Comparison of ENCODE assay signal across 8 cellular contexts in the genomic region with DNA sequence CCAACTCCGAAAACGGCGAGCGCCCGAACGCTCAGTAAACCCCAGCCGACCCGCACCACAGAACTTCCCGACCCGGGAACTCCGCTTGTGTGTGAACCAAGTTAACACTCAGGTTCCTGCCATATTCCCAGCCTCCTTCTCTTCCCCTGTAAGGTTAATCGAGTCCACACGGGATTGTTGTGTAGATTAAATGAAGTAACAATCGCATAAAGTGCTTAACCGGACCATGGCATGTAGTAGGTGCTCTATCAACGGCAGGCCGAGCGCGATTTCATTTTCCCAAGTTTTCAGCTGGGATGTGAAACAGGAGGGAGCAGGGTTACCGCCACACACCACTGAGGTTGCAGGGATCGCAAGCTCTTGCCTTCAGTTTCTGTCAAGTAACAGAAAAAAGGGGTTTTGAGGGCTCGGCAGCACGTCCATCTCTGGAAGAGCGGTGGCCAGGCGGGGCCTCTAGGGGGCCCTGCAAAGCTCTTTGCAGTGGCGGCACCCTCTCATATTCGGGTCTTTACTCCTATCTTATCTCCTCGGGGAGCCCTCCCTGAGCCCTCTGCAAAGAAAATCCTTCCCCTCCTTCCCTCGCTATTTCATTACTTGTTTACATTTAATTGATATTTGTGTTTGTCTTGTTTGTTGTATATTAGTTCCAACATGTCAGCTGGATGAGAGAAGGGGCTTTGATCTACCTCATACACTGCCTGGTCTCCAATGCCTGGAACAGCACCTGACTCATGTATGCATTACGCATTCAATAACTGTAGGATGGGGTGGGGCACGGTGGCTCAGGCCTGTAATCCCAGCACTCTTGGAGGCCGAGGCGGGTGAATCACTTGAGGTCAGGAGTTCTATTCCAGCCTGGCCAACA. TPM values are rescaled to one million over a fixed set of nuclear protein-coding genes. Genes with fewer than 3 reads are reported as not detected.
A peak's percentile ranks its signal among the peaks of the same experiment; 100 is the strongest.
DNase-seq lines count a peak whose midpoint lies in the region; ATAC-seq and TF ChIP-seq lines count a peak whose summit lies in the region.

No MANE protein-coding gene starts in this region.

- H3K27ac ChIP-seq in mesodermal cell (ENCODE audit: low read depth, low read length, severe bottlenecking) (no peak overlapping the region), upper lobe of right lung (no peak overlapping the region)

- DNase-seq in DMS53 (lab: John Stamatoyannopoulos, UW), result peak; percentile 71
- peak; percentile 66 for DNase-seq in HK-2 (ENCODE audit: unreplicated experiment)
- DNase-seq in SKM-1 (lab: John Stamatoyannopoulos, UW; ENCODE audit: unreplicated experiment), result peak; percentile 24
- DNase-seq in upper lobe of right lung, result no peak
- no peak for DNase-seq in NCI-H2081 treated with DMSO at 0.1 percent for 48 hours (lab: John Stamatoyannopoulos, UW)

- WGBS in mesodermal cell (ENCODE audit: insufficient coverage in 2 of 2), 2 experiments, result 9 to 16% methylated on average over 21 to 26 of the region's 33 CpGs

- peak; percentile 49 for TF ChIP-seq CTCF in upper lobe of right lung (IDR thresholded peaks at IDR 0.05)

- H3K4me3 ChIP-seq in mesodermal cell (ENCODE audit: extremely low read depth, insufficient read depth, low read length, poor library complexity, severe bottlenecking) (peak overlapping the region; percentile 33), upper lobe of right lung (peak overlapping the region; percentile 54)

- no peaks in the 10 kb centered on the region for H3K9me3 Mint-ChIP-seq in dendritic cell treated with granulocyte-macrophage colony-stimulating factor and Interleukin-4, amounts not matched to agents 40 ng/mL and 50 ng/mL, for 4 days

- H3K4me1 Mint-ChIP-seq in dendritic cell treated with granulocyte-macrophage colony-stimulating factor and Interleukin-4, amounts not matched to agents 40 ng/mL and 50 ng/mL, for 4 days (ENCODE audit: low read depth), result peaks cover 12% of the 10 kb centered on the region

- H3K4me1 ChIP-seq in mesodermal cell (ENCODE audit: control insufficient read depth, insufficient read depth, low read length, poor library complexity, severe bottlenecking) (peaks cover 4% of the 10 kb centered on the region), upper lobe of right lung (no peaks in the 10 kb centered on the region)

- H3K36me3 Mint-ChIP-seq in dendritic cell treated with granulocyte-macrophage colony-stimulating factor and Interleukin-4, amounts not matched to agents 40 ng/mL and 50 ng/mL, for 4 days (ENCODE audit: low read depth), result no peaks in the 10 kb centered on the region

- no peak overlapping the region for H3K27ac Mint-ChIP-seq in dendritic cell treated with granulocyte-macrophage colony-stimulating factor and Interleukin-4, amounts not matched to agents 40 ng/mL and 50 ng/mL, for 4 days

- H3K27me3 ChIP-seq in upper lobe of right lung, result peaks cover 12% of the 10 kb centered on the region

- intact Hi-C loops in dendritic cell treated with granulocyte-macrophage colony-stimulating factor and Interleukin-4, amounts not matched to agents 40 ng/mL and 50 ng/mL, for 4 days (cut with micrococcal nuclease), result loop anchor here (10.0 kb wide), 1 partner anchor 50 kb away; no protein-coding TSS in a partner anchor
- intact Hi-C loops in upper lobe of right lung (cut with DNase I), result no loop called here

- peaks cover 34% of the 10 kb centered on the region for H3K27me3 Mint-ChIP-seq in dendritic cell treated with granulocyte-macrophage colony-stimulating factor and Interleukin-4, amounts not matched to agents 40 ng/mL and 50 ng/mL, for 4 days

- no peaks in the 10 kb centered on the region for H3K36me3 ChIP-seq in mesodermal cell (ENCODE audit: control insufficient read depth, insufficient read depth, low read length)
- no peaks in the 10 kb centered on the region for H3K36me3 ChIP-seq in upper lobe of right lung

- peak; percentile 5 for ATAC-seq in upper lobe of right lung
- ATAC-seq in GM21423 (IDR thresholded peaks at IDR 0.05; ENCODE audit: unreplicated experiment), result no peak

- H3K9me3 ChIP-seq in mesodermal cell (ENCODE audit: control insufficient read depth, low read length) (no peaks in the 10 kb centered on the region), upper lobe of right lung (no peaks in the 10 kb centered on the region)

- H3K4me3 Mint-ChIP-seq in dendritic cell treated with granulocyte-macrophage colony-stimulating factor and Interleukin-4, amounts not matched to agents 40 ng/mL and 50 ng/mL, for 4 days, result peak overlapping the region; percentile 70

RNA-seq across cellular contexts. Expression of gene PLEKHA7, which starts 0.8 kb away (rescaled TPM):
- polyA plus RNA-seq in mesodermal cell (2013, experiment 1 of 2), result 4.6 TPM
- polyA plus RNA-seq in mesodermal cell (2013, experiment 2 of 2), result 4.8 TPM
- 43.6 TPM for total RNA-seq in upper lobe of right lung

Comparison
In these comparisons a context has a peak if more than half of its experiments do, and no peak if none do; other contexts are left out.
1. DNase-seq: peak in DMS53 (single experiment), HK-2 (single experiment) and SKM-1 (single experiment); none in upper lobe of right lung (single experiment) and NCI-H2081 treated with DMSO at 0.1 percent for 48 hours (single experiment).